Comparison of ENCODE assay signal across 8 cellular contexts in the genomic region with DNA sequence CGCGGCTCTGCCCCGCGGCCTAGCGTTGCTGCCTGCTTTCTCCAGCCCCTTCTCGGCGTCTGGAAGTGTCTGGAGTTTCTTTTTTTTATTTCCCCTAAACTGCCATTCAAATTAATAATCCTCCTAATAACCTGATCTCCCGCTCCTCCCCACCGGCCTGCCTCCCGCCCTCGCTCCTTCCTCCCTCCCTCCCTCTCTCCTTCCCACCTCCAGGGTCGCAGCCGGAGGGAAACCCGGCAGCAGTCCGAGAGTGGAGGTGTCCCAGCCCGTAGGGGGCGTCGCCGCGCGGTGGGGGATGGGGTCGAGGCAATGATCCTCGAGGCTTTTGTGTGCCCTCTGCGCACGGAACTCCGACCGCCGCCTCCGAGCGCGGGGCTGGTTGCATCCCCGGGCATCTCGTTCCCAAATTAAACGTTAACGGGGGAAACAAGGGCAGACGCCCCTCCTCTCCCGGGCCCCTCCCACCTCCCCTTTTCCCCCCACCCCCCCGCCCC. TPM values are rescaled to one million over a fixed set of nuclear protein-coding genes. Genes with fewer than 3 reads are reported as not detected.
DNase-seq lines count a peak whose midpoint lies in the region; ATAC-seq and TF ChIP-seq lines count a peak whose summit lies in the region.

No MANE protein-coding gene starts in this region.

- peaks cover 3% of the 10 kb centered on the region for H3K27me3 Mint-ChIP-seq in activated T-cell treated with anti-CD3 and anti-CD28 coated beads, Interleukin-2, amount 50 U/mL, for 4 hours (ENCODE audit: low read depth)
- peaks cover 0 to 4% of the 10 kb centered on the region in 2 donors for H3K27me3 Mint-ChIP-seq in natural killer cell (ENCODE audit: low read depth in 2 of 2)

- H3K4me3 ChIP-seq in testis, result peak overlapping the region; percentile 64 to 74

- H3K27ac ChIP-seq in testis, result peak overlapping the region; percentile 92 to 96

- H3K36me3 ChIP-seq in testis (ENCODE audit: low read depth, missing control alignments), result no peaks in the 10 kb centered on the region

- WGBS in testis, 2 donors, result 1 to 2% methylated on average over 22 to 35 of the region's 38 CpGs

- ATAC-seq in HG02973 (IDR thresholded peaks at IDR 0.05; ENCODE audit: unreplicated experiment), result peak; percentile 7
- peak; percentile 19 for ATAC-seq in activated T-cell treated with anti-CD3 and anti-CD28 coated beads, Interleukin-2, amount 50 U/mL, for 4 hours
- ATAC-seq in natural killer cell, result peak; percentile 33 to 38 (median 33)

- no peak for TF ChIP-seq POLR2A in testis (IDR thresholded peaks at IDR 0.05)

- DNase-seq in NOMO-1 treated with dmso at 0.1 percent for 144 hours (lab: John Stamatoyannopoulos, UW; ENCODE audit: unreplicated experiment) (peak; percentile 44), fibroblast of gingiva (ENCODE audit: low read depth) (peak; percentile 86), natural killer cell (peak; percentile 55), testis (peak; percentile 71)
- DNase-seq in activated T-cell treated with anti-CD3 and anti-CD28 coated beads, Interleukin-2, amount 50 U/mL, for 4 hours, result peak; percentile 64
- DNase-seq in NK-92 treated with Interleukin-12 subunit alpha and Interleukin-12 subunit beta, amount 100 ng/mL, for 24 hours (lab: John Stamatoyannopoulos, UW), result no peak

- H3K4me1 ChIP-seq in testis, result no peaks in the 10 kb centered on the region

- no peaks in the 10 kb centered on the region for H3K9me3 Mint-ChIP-seq in activated T-cell treated with anti-CD3 and anti-CD28 coated beads, Interleukin-2, amount 50 U/mL, for 4 hours
- no peaks in the 10 kb centered on the region for H3K9me3 Mint-ChIP-seq in natural killer cell

- TF ChIP-seq CTCF in GM12873 (IDR thresholded peaks at IDR 0.05; ENCODE audit: insufficient read depth, low read depth, low read length, missing control alignments) (peak; percentile 38), natural killer cell (IDR thresholded peaks at IDR 0.05) (peak; percentile 19), testis (IDR thresholded peaks at IDR 0.05) (peak in 2 of 3 experiments; percentile 6 to 14)

- no peaks in the 10 kb centered on the region for H3K9me3 ChIP-seq in testis

- H3K27ac Mint-ChIP-seq in natural killer cell, result peak overlapping the region; percentile 86 to 89

- H3K4me1 Mint-ChIP-seq in activated T-cell treated with anti-CD3 and anti-CD28 coated beads, Interleukin-2, amount 50 U/mL, for 4 hours (ENCODE audit: low read depth), result peaks cover 32% of the 10 kb centered on the region
- H3K4me1 Mint-ChIP-seq in natural killer cell, result peaks cover 39 to 46% of the 10 kb centered on the region in 2 donors

- intact Hi-C loops in natural killer cell (cut with micrococcal nuclease), result loop anchor here (1.0 to 5.0 kb wide), 2 partner anchors 106 to 644 kb away; partner anchors contain the start of genes CRADD and EEA1
- intact Hi-C loops in testis (cut with DNase I; ENCODE audit: low total_unique reads), result loop anchor here (5.0 to 10.0 kb wide), 2 partner anchors 113 to 171 kb away; no protein-coding TSS in a partner anchor

- no peaks in the 10 kb centered on the region for H3K27me3 ChIP-seq in testis

- H3K4me3 Mint-ChIP-seq in activated T-cell treated with anti-CD3 and anti-CD28 coated beads, Interleukin-2, amount 50 U/mL, for 4 hours, result peak overlapping the region; percentile 88
- H3K4me3 Mint-ChIP-seq in natural killer cell, result peak overlapping the region; percentile 95

- peaks cover 5% of the 10 kb centered on the region for H3K36me3 Mint-ChIP-seq in activated T-cell treated with anti-CD3 and anti-CD28 coated beads, Interleukin-2, amount 50 U/mL, for 4 hours (ENCODE audit: insufficient read depth)
- no peaks in the 10 kb centered on the region for H3K36me3 Mint-ChIP-seq in natural killer cell

RNA-seq across cellular contexts. Expression of gene SOCS2, which starts 1.1 kb away (rescaled TPM):
- total RNA-seq in activated T-cell treated with anti-CD3 and anti-CD28 coated beads, Interleukin-2, amount 50 U/mL, for 4 hours, result 10 to 100 TPM in 1 of 3 donors, 1 to 10 TPM in 2; 6.5 to 10.9 (median 8.6) TPM
- total RNA-seq in natural killer cell, result 100 to 1,000 TPM in 1 of 3 donors, 10 to 100 TPM in 2; 13.9 to 110 (median 26.7) TPM
- total RNA-seq in testis, result 10 to 100 TPM; 19.3 to 25.4 TPM
- 24.1 TPM for polyA plus RNA-seq in testis (ENCODE audit: insufficient read depth, low read depth, low replicate concordance)
